Comparison of ENCODE assay signal across 8 cellular contexts in genomic region chr12:79344855-79345840, GRCh38.
DNase-seq lines count a peak whose midpoint lies in the region; ATAC-seq and FAIRE-seq lines count a peak whose summit lies in the region.

No MANE protein-coding gene starts in this region.

- H3K4me3 Mint-ChIP-seq in stimulated activated naive CD8-positive, alpha-beta T cell treated with anti-CD3 and anti-CD28 coated beads, Interleukin-15, amount 100 ng/mL, for 72 hours: no peak overlapping the region

- H3K27ac Mint-ChIP-seq in stimulated activated naive CD8-positive, alpha-beta T cell treated with anti-CD3 and anti-CD28 coated beads, Interleukin-15, amount 100 ng/mL, for 72 hours: no peak overlapping the region

- no peaks in the 10 kb centered on the region for H3K9me3 Mint-ChIP-seq in stimulated activated naive CD8-positive, alpha-beta T cell treated with anti-CD3 and anti-CD28 coated beads, Interleukin-15, amount 100 ng/mL, for 72 hours

- FAIRE-seq in RCC 7860 (lab: Jason Lieb, UNC): peak; percentile 12

- no peaks in the 10 kb centered on the region for H3K27me3 Mint-ChIP-seq in stimulated activated naive CD8-positive, alpha-beta T cell treated with anti-CD3 and anti-CD28 coated beads, Interleukin-15, amount 100 ng/mL, for 72 hours

- peak; percentile 61 for ATAC-seq in GM21786 (IDR thresholded peaks at IDR 0.05; ENCODE audit: unreplicated experiment)
- peak; percentile 55 for ATAC-seq in stimulated activated naive CD8-positive, alpha-beta T cell treated with anti-CD3 and anti-CD28 coated beads, Interleukin-15, amount 100 ng/mL, for 72 hours

- DNase-seq in SIG-M5 treated with dmso at 0.1 percent for 504 hours (lab: John Stamatoyannopoulos, UW; ENCODE audit: unreplicated experiment) (peak; percentile 51), SIG-M5 (lab: John Stamatoyannopoulos, UW) (no peak), LHCN-M2 (ENCODE audit: low read depth) (peak; percentile 37), RCC 7860 (ENCODE audit: low spot score) (peak; percentile 44), fibroblast of peridontal ligament (ENCODE audit: extremely low read depth) (peak; percentile 47), OCI-M2 (lab: John Stamatoyannopoulos, UW; ENCODE audit: unreplicated experiment) (no peak)
- no peak for DNase-seq in stimulated activated naive CD8-positive, alpha-beta T cell treated with anti-CD3 and anti-CD28 coated beads, Interleukin-15, amount 100 ng/mL, for 72 hours

- H3K4me1 Mint-ChIP-seq in stimulated activated naive CD8-positive, alpha-beta T cell treated with anti-CD3 and anti-CD28 coated beads, Interleukin-15, amount 100 ng/mL, for 72 hours: no peaks in the 10 kb centered on the region

Comparison
In these comparisons a context has a peak if more than half of its experiments do, and no peak if none do; other contexts are left out.
1. DNase-seq: peak in SIG-M5 treated with dmso at 0.1 percent for 504 hours (single experiment), LHCN-M2 (single experiment), RCC 7860 (single experiment) and fibroblast of peridontal ligament (single experiment); none in SIG-M5 (single experiment), stimulated activated naive CD8-positive, alpha-beta T cell treated with anti-CD3 and anti-CD28 coated beads, Interleukin-15, amount 100 ng/mL, for 72 hours (0 of 2) and OCI-M2 (single experiment).